Comparison of ENCODE assay signal across 1 cellular context in the genomic region with DNA sequence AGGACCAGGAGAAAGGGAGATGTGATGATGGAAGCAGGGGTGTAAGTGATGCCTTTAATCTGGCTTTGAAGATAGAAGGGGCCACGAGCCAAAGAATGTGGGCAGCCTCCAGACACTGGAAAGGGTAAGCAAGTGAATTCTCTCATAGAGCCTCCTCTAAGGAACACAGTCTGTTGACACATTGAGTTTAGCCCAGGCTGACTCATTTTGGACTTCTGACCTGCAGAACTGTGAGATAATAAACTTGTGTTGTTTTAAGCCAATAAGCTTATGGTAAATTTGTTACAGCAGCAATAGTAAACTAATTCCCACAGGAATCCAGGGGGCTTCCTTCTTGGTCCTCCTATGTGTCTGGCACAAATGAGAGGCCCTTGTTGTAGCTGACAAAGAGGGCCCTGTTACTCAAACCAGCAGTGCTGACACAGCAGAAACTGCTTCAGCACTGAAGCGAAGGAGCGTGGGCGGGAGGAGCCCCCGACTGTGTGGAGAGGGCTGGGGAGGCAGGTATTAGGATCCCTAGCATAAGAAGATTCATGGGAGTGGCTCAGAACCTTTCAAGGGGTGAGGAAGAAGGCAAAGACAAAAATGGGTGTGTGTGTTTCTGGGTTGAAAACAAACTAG.
TF ChIP-seq lines count a peak whose summit lies in the region.

No MANE protein-coding gene starts in this region.

TF ChIP-seq in HEK293, 187 proteins besides CTCF, POLR2A, EP300 and RAD21 (continued from another document):
- TF ChIP-seq, protein P1, sequence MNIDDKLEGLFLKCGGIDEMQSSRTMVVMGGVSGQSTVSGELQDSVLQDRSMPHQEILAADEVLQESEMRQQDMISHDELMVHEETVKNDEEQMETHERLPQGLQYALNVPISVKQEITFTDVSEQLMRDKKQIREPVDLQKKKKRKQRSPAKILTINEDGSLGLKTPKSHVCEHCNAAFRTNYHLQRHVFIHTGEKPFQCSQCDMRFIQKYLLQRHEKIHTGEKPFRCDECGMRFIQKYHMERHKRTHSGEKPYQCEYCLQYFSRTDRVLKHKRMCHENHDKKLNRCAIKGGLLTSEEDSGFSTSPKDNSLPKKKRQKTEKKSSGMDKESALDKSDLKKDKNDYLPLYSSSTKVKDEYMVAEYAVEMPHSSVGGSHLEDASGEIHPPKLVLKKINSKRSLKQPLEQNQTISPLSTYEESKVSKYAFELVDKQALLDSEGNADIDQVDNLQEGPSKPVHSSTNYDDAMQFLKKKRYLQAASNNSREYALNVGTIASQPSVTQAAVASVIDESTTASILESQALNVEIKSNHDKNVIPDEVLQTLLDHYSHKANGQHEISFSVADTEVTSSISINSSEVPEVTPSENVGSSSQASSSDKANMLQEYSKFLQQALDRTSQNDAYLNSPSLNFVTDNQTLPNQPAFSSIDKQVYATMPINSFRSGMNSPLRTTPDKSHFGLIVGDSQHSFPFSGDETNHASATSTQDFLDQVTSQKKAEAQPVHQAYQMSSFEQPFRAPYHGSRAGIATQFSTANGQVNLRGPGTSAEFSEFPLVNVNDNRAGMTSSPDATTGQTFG (tag by site-specific recombination; IDR thresholded peaks at IDR 0.05; ENCODE audit: borderline replicate concordance) = no peak
- TF ChIP-seq ZSCAN16 (tag by site-specific recombination; IDR thresholded peaks at IDR 0.05) = no peak
- no peak for TF ChIP-seq ZNF433 (tag by site-specific recombination; IDR thresholded peaks at IDR 0.05; ENCODE audit: low read depth)
- TF ChIP-seq ZBTB7A (tag by site-specific recombination; IDR thresholded peaks at IDR 0.05; ENCODE audit: low read depth) = no peak
- no peak for TF ChIP-seq ZNF394 (tag by site-specific recombination; IDR thresholded peaks at IDR 0.05; ENCODE audit: borderline replicate concordance)
- TF ChIP-seq, protein P2, sequence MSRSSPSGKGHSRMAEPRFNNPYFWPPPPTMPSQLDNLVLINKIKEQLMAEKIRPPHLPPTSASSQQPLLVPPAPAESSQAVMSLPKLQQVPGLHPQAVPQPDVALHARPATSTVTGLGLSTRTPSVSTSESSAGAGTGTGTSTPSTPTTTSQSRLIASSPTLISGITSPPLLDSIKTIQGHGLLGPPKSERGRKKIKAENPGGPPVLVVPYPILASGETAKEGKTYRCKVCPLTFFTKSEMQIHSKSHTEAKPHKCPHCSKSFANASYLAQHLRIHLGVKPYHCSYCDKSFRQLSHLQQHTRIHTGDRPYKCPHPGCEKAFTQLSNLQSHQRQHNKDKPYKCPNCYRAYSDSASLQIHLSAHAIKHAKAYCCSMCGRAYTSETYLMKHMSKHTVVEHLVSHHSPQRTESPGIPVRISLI (tag by site-specific recombination; IDR thresholded peaks at IDR 0.05) = no peak
- TF ChIP-seq TRIM28 (IDR thresholded peaks at IDR 0.05; ENCODE audit: borderline replicate concordance, low read length) = peak; percentile 56; the same call in 1 of the 2 replicates
- TF ChIP-seq, protein P3, sequence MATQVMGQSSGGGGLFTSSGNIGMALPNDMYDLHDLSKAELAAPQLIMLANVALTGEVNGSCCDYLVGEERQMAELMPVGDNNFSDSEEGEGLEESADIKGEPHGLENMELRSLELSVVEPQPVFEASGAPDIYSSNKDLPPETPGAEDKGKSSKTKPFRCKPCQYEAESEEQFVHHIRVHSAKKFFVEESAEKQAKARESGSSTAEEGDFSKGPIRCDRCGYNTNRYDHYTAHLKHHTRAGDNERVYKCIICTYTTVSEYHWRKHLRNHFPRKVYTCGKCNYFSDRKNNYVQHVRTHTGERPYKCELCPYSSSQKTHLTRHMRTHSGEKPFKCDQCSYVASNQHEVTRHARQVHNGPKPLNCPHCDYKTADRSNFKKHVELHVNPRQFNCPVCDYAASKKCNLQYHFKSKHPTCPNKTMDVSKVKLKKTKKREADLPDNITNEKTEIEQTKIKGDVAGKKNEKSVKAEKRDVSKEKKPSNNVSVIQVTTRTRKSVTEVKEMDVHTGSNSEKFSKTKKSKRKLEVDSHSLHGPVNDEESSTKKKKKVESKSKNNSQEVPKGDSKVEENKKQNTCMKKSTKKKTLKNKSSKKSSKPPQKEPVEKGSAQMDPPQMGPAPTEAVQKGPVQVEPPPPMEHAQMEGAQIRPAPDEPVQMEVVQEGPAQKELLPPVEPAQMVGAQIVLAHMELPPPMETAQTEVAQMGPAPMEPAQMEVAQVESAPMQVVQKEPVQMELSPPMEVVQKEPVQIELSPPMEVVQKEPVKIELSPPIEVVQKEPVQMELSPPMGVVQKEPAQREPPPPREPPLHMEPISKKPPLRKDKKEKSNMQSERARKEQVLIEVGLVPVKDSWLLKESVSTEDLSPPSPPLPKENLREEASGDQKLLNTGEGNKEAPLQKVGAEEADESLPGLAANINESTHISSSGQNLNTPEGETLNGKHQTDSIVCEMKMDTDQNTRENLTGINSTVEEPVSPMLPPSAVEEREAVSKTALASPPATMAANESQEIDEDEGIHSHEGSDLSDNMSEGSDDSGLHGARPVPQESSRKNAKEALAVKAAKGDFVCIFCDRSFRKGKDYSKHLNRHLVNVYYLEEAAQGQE (tag by site-specific recombination; IDR thresholded peaks at IDR 0.05) = no peak
- TF ChIP-seq ZNF558 (tag by site-specific recombination; IDR thresholded peaks at IDR 0.05) = no peak
- TF ChIP-seq, protein P4, sequence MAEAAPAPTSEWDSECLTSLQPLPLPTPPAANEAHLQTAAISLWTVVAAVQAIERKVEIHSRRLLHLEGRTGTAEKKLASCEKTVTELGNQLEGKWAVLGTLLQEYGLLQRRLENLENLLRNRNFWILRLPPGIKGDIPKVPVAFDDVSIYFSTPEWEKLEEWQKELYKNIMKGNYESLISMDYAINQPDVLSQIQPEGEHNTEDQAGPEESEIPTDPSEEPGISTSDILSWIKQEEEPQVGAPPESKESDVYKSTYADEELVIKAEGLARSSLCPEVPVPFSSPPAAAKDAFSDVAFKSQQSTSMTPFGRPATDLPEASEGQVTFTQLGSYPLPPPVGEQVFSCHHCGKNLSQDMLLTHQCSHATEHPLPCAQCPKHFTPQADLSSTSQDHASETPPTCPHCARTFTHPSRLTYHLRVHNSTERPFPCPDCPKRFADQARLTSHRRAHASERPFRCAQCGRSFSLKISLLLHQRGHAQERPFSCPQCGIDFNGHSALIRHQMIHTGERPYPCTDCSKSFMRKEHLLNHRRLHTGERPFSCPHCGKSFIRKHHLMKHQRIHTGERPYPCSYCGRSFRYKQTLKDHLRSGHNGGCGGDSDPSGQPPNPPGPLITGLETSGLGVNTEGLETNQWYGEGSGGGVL (tag by site-specific recombination; IDR thresholded peaks at IDR 0.05) = no peak
